Comparison of ENCODE assay signal across 8 cellular contexts in genomic region chr3:170359178-170359704, GRCh38. TPM values are rescaled to one million over a fixed set of nuclear protein-coding genes. Genes with fewer than 3 reads are reported as not detected.
DNase-seq lines count a peak whose midpoint lies in the region; ATAC-seq and TF ChIP-seq lines count a peak whose summit lies in the region.

No MANE protein-coding gene starts in this region.

- no peaks in the 10 kb centered on the region for H3K27me3 ChIP-seq in CD8-positive, alpha-beta memory T cell (ENCODE audit: insufficient read depth, low read length, poor library complexity, severe bottlenecking)
- no peaks in the 10 kb centered on the region for H3K27me3 ChIP-seq in PC-3 (ENCODE audit: low read length)
- no peaks in the 10 kb centered on the region for H3K27me3 ChIP-seq in osteoblast (ENCODE audit: insufficient read depth, low read length)

- H3K79me2 ChIP-seq in PC-3 (ENCODE audit: low read length) (peaks cover 66% of the 10 kb centered on the region), osteoblast (ENCODE audit: insufficient read depth, low read length) (peaks cover 63% of the 10 kb centered on the region)

- BruUV-seq in PC-3 (replicated peaks; lab: Mats Ljungman, UMichigan): no TSS peak

- no peak for DNase-seq in CD8-positive, alpha-beta memory T cell
- DNase-seq in PC-3 (no peak), epithelial cell of prostate (ENCODE audit: low read depth, low spot score) (no peak), osteoblast (ENCODE audit: insufficient read length, low spot score, missing footprints) (no peak), activated gamma-delta T cell (lab: John Stamatoyannopoulos, UW) (no peak)

- H3K4me3 Mint-ChIP-seq in CD8-positive, alpha-beta memory T cell: peak overlapping the region; percentile 84 to 97 (median 90)

- CTCF ChIA-PET in CD8-positive, alpha-beta memory T cell (lab: Charles Lee): interaction anchor here (1.6 kb wide), 1 partner anchor 135 kb away, joined by 4 read pairs; no protein-coding TSS in a partner anchor
- CTCF ChIA-PET in PC-3 (lab: Charles Lee): no interaction called here

- no peaks in the 10 kb centered on the region for H3K36me3 ChIP-seq in CD8-positive, alpha-beta memory T cell (ENCODE audit: insufficient read depth, low read length)
- H3K36me3 ChIP-seq in PC-3 (ENCODE audit: low read depth, low read length) (peaks cover 10% of the 10 kb centered on the region), osteoblast (ENCODE audit: insufficient read depth, low read length) (peaks cover 38% of the 10 kb centered on the region)

- peaks cover 20% of the 10 kb centered on the region for H3K4me1 ChIP-seq in CD8-positive, alpha-beta memory T cell (ENCODE audit: insufficient read depth, low read length)
- H3K4me1 ChIP-seq in PC-3 (ENCODE audit: insufficient read depth, low read length): peaks cover 38% of the 10 kb centered on the region
- peaks cover 37% of the 10 kb centered on the region for H3K4me1 ChIP-seq in osteoblast (ENCODE audit: insufficient read depth, low read length)

- H3F3A ChIP-seq in PC-3 (ENCODE audit: low read length, unreplicated experiment): no peaks in the 10 kb centered on the region

- no peaks in the 10 kb centered on the region for H3K9me3 ChIP-seq in CD8-positive, alpha-beta memory T cell (ENCODE audit: low read length)
- H3K9me3 ChIP-seq in PC-3 (ENCODE audit: low read length) (no peaks in the 10 kb centered on the region), osteoblast (ENCODE audit: low read depth, low read length) (no peaks in the 10 kb centered on the region)

- H2AFZ ChIP-seq in PC-3 (ENCODE audit: low read length) (no peak overlapping the region), osteoblast (ENCODE audit: low read length) (peak overlapping the region; percentile 15)

- no peak overlapping the region for H3K9ac ChIP-seq in PC-3 (ENCODE audit: low read length)

- no peak for ATAC-seq in PC-3
- no peak for ATAC-seq in GM19035 (IDR thresholded peaks at IDR 0.05; ENCODE audit: unreplicated experiment)
- no peak for ATAC-seq in HG03565 (IDR thresholded peaks at IDR 0.05; ENCODE audit: unreplicated experiment)
- ATAC-seq in GM18870 (IDR thresholded peaks at IDR 0.05; ENCODE audit: unreplicated experiment): no peak

- H4K20me1 ChIP-seq in PC-3 (ENCODE audit: low read length) (no peaks in the 10 kb centered on the region), osteoblast (ENCODE audit: insufficient read depth, low read length) (peaks cover 21% of the 10 kb centered on the region)

- peaks cover 0 to 2% of the 10 kb centered on the region in 2 donors for H3K27me3 Mint-ChIP-seq in CD8-positive, alpha-beta memory T cell

- TF ChIP-seq CTCF in PC-3 (conservative IDR thresholded peaks at IDR 0.05; ENCODE audit: low read depth, low read length) (no peak), osteoblast (IDR thresholded peaks at IDR 0.05; ENCODE audit: extremely low read depth, low read depth, low read length) (no peak)

- H3K9me3 Mint-ChIP-seq in CD8-positive, alpha-beta memory T cell: peaks cover 0 to 2% (median 0%) of the 10 kb centered on the region in 5 donors

- POLR2A ChIA-PET in CD8-positive, alpha-beta memory T cell (lab: Charles Lee): interaction anchor here (0.7 to 4.2 kb wide), 2 partner anchors 80 to 178 kb away, joined by 4 to 20 read pairs; partner anchors contain the start of gene PHC3
- POLR2A ChIA-PET in PC-3 (lab: Charles Lee; ENCODE audit: unreplicated experiment): no interaction called here

- H3K36me3 Mint-ChIP-seq in CD8-positive, alpha-beta memory T cell: peaks cover 0 to 39% (median 12%) of the 10 kb centered on the region in 3 donors

- H3K4me2 ChIP-seq in PC-3 (ENCODE audit: low read length) (peak overlapping the region; percentile 88), osteoblast (ENCODE audit: insufficient read depth, low read length) (peak overlapping the region; percentile 93)

- peak overlapping the region in 6 of 8 donors; percentile 92 to 99 (median 96) for H3K27ac Mint-ChIP-seq in CD8-positive, alpha-beta memory T cell

- no peaks in the 10 kb centered on the region for H3K9me2 ChIP-seq in PC-3 (replicated peaks; ENCODE audit: low read length)

- H3K27ac ChIP-seq in CD8-positive, alpha-beta memory T cell (ENCODE audit: low read depth, low read length): no peak overlapping the region
- H3K27ac ChIP-seq in PC-3 (ENCODE audit: low read length): no peak overlapping the region
- H3K27ac ChIP-seq in epithelial cell of prostate: peak overlapping the region; percentile 8
- H3K27ac ChIP-seq in osteoblast (ENCODE audit: low read depth, low read length): peak overlapping the region; percentile 92

- H3K4me1 Mint-ChIP-seq in CD8-positive, alpha-beta memory T cell: peaks cover 32 to 75% (median 67%) of the 10 kb centered on the region in 3 donors

- intact Hi-C loops in PC-3 (cut with micrococcal nuclease): loop anchor here (2.0 kb wide), 1 partner anchor 170 kb away; no protein-coding TSS in a partner anchor

- H3K4me3 ChIP-seq in CD8-positive, alpha-beta memory T cell (ENCODE audit: low read length): no peak overlapping the region
- peak overlapping the region; percentile 85; the same call in 1 of the 2 replicates for H3K4me3 ChIP-seq in PC-3 (ENCODE audit: low read length)
- H3K4me3 ChIP-seq in osteoblast (ENCODE audit: insufficient read depth, low read length): peak overlapping the region; percentile 95

RNA-seq across cellular contexts. Expression of gene SKIL, which starts 1.7 kb away (rescaled TPM):
- 10 to 100 TPM; 25.9 to 29.0 TPM for total RNA-seq in CD8-positive, alpha-beta memory T cell
- 3.2 TPM for polyA plus RNA-seq in CD8-positive, alpha-beta memory T cell
- total RNA-seq in PC-3 (2014; rRNA removed) (15.6 and 35.0 TPM in 2 replicates), osteoblast (68.4 and 69.8 TPM in 2 replicates)

RNA-seq across cellular contexts. Expression of gene CLDN11, which starts 59.4 kb away (rescaled TPM):
- total RNA-seq in CD8-positive, alpha-beta memory T cell: under 1 TPM in 1 of 2 experiments, not detected in 1; 0.26 TPM
- not detected for polyA plus RNA-seq in CD8-positive, alpha-beta memory T cell
- total RNA-seq in PC-3 (2014; rRNA removed) (32.0 and 38.0 TPM in 2 replicates), osteoblast (33.9 and 50.3 TPM in 2 replicates)

Comparison
In these comparisons a context has a peak if more than half of its experiments do, and no peak if none do; other contexts are left out.
1. H3K27ac ChIP-seq: peak in epithelial cell of prostate (single experiment) and osteoblast (single experiment); none in CD8-positive, alpha-beta memory T cell (single experiment) and PC-3 (single experiment).
2. RNA of gene CLDN11, which starts 59.4 kb away (total RNA-seq): 33.9 to 50.3 TPM in osteoblast and 32.0 to 38.0 TPM in PC-3; 0.26 TPM in CD8-positive, alpha-beta memory T cell; every median in the first group is over 10 times any median in the second.